24 cellular contexts compared by ENCODE assay signal in the genomic region with DNA sequence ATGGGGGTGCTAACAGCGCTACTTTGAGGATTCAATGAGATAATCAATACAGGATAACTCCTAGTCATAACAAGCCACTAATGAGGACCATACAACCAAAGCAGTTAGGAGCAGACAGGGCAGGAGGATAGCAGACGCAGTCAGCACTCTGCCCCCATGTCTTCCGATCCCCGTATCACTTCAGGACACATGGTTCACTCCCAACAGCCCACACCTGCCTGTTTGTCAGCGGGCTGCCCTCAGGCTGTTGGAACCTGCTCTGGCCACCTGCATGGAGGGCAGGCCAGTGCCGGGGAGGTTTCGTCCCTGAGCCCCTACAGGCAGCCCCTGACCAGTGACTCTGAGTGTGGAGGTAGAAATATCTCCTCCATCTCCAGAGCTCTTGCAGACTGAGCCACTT. TPM values are rescaled to one million over a fixed set of nuclear protein-coding genes. Genes with fewer than 3 reads are reported as not detected.
DNase-seq lines count a peak whose midpoint lies in the region; ATAC-seq and TF ChIP-seq lines count a peak whose summit lies in the region.
"Had no signal": no experiment of that assay in that cellular context is flagged by ENCODE, and none has a peak within 500 bp of the region (broad histone marks: within the 10 kb centered on the region; RNA-seq: fewer than 3 reads in every experiment).

No MANE protein-coding gene starts in this region.

- peak overlapping the region; percentile 46 for H3K4me2 ChIP-seq in PC-9

- peak overlapping the region; percentile 27 for H3K27ac Mint-ChIP-seq in chondrocyte (ENCODE audit: unreplicated experiment)
- H3K27ac Mint-ChIP-seq: activated naive CD4-positive, alpha-beta T cell treated with anti-CD3 and anti-CD28 coated beads for 36 hours; stimulated activated naive CD8-positive, alpha-beta T cell treated with anti-CD3 and anti-CD28 coated beads, Interleukin-15, Interleukin-2, amounts not matched to agents 100 ng/mL and 50 ng/mL, for 24 hours had no signal

- H3K4me3 Mint-ChIP-seq in chondrocyte (ENCODE audit: unreplicated experiment), result no peak overlapping the region
- H3K4me3 Mint-ChIP-seq: activated naive CD4-positive, alpha-beta T cell treated with anti-CD3 and anti-CD28 coated beads for 36 hours; stimulated activated naive CD8-positive, alpha-beta T cell treated with anti-CD3 and anti-CD28 coated beads, Interleukin-15, Interleukin-2, amounts not matched to agents 100 ng/mL and 50 ng/mL, for 24 hours had no signal

- CTCF ChIA-PET in PC-9 (lab: Charles Lee), result interaction anchor here (0.6 to 1.8 kb wide), 3 partner anchors 10 to 1044 kb away, joined by 4 to 6 read pairs (median 4); no protein-coding TSS in a partner anchor

- H3K4me1 Mint-ChIP-seq in chondrocyte (ENCODE audit: low read depth), result peaks cover 62% of the 10 kb centered on the region

- H3K27me3 ChIP-seq in PC-9 (ENCODE audit: insufficient read depth, low read depth) (no peaks in the 10 kb centered on the region), tibial artery (no peaks in the 10 kb centered on the region)
- H3K27me3 ChIP-seq: heart left ventricle, SJCRH30, upper lobe of right lung had no signal

- H3K36me3 Mint-ChIP-seq in chondrocyte (ENCODE audit: low read depth), result no peaks in the 10 kb centered on the region

- H3F3A ChIP-seq in PC-9 (ENCODE audit: insufficient read depth, low read depth), result peaks cover 15% of the 10 kb centered on the region; the same call in 1 of the 2 replicates

- intact Hi-C loops in PC-9 (cut with micrococcal nuclease; ENCODE audit: unreplicated experiment) (loop anchor here (1.0 kb wide), 1 partner anchor 29 kb away; no protein-coding TSS in a partner anchor), tibial artery (cut with DNase I; ENCODE audit: low total_unique reads) (no loop called here), head of caudate nucleus (cut with DNase I) (no loop called here), left colon (cut with DNase I, micrococcal nuclease) (no loop called here)

- no peaks in the 10 kb centered on the region for H3K27me3 Mint-ChIP-seq in chondrocyte (ENCODE audit: low read depth)
- H3K27me3 Mint-ChIP-seq: stimulated activated naive CD8-positive, alpha-beta T cell treated with anti-CD3 and anti-CD28 coated beads, Interleukin-15, Interleukin-2, amounts not matched to agents 100 ng/mL and 50 ng/mL, for 24 hours had no signal

- no peak for TF ChIP-seq CTCF in PC-9 (conservative IDR thresholded peaks at IDR 0.05)
- no peak for TF ChIP-seq CTCF in chondrocyte (IDR thresholded peaks at IDR 0.05)
- no peak for TF ChIP-seq CTCF in tibial artery (IDR thresholded peaks at IDR 0.05)

- H2AFZ ChIP-seq in PC-9, result no peak overlapping the region

- H3K36me3 ChIP-seq in PC-9 (ENCODE audit: low read depth) (no peaks in the 10 kb centered on the region), tibial artery (no peaks in the 10 kb centered on the region)
- H3K36me3 ChIP-seq: SJCRH30, upper lobe of right lung had no signal

- POLR2A ChIA-PET in PC-9 (lab: Charles Lee; ENCODE audit: unreplicated experiment), result interaction anchor here (0.5 to 0.9 kb wide), 6 partner anchors 9 to 152 kb away, joined by 3 to 9 read pairs (median 4); no protein-coding TSS in a partner anchor

- no peak overlapping the region for H3K27ac ChIP-seq in PC-9
- H3K27ac ChIP-seq in tibial artery, result peak overlapping the region; percentile 75 to 79
- H3K27ac ChIP-seq: left ventricle myocardium inferior, SJCRH30 had no signal

- no TSS peak for BruUV-seq in PC-9 (replicated peaks; lab: Mats Ljungman, UMichigan)

- no peak overlapping the region for H3K4me3 ChIP-seq in PC-9
- no peak overlapping the region for H3K4me3 ChIP-seq in tibial artery
- H3K4me3 ChIP-seq: heart left ventricle, left ventricle myocardium inferior, mucosa of descending colon, SJCRH30, skin epidermis, upper lobe of right lung had no signal

- H3K9me3 Mint-ChIP-seq in chondrocyte (ENCODE audit: low read depth), result no peaks in the 10 kb centered on the region
- H3K9me3 Mint-ChIP-seq: activated naive CD4-positive, alpha-beta T cell treated with anti-CD3 and anti-CD28 coated beads for 36 hours; stimulated activated naive CD8-positive, alpha-beta T cell treated with anti-CD3 and anti-CD28 coated beads, Interleukin-15, Interleukin-2, amounts not matched to agents 100 ng/mL and 50 ng/mL, for 24 hours had no signal

- no peaks in the 10 kb centered on the region for H3K9me2 ChIP-seq in PC-9 (ENCODE audit: insufficient read depth)

- DNase-seq in PC-9 (peak in 1 of 2 experiments; percentile 59), chondrocyte (ENCODE audit: low spot score) (no peak), left lobe of liver (ENCODE audit: low spot score) (peak; percentile 23), tibial artery (peak in 1 of 2 donors; percentile 54), NCI-H1105 treated with DMSO at 0.1 percent for 48 hours (lab: John Stamatoyannopoulos, UW) (no peak), head of caudate nucleus (no peak), left colon (no peak)
- DNase-seq: activated CD4-positive, alpha-beta T cell treated with anti-CD3 and anti-CD28 coated beads, Interleukin-2, amount 50 U/mL, for 48 hours; activated naive CD4-positive, alpha-beta T cell treated with anti-CD3 and anti-CD28 coated beads for 36 hours; amygdala; central memory CD4-positive, alpha-beta T cell; effector CD4-positive, alpha-beta T cell; heart left ventricle; left ventricle myocardium inferior; mucosa of descending colon; MV-4-11; NCI-H1694 treated with DMSO at 0.1 percent for 48 hours; OCI-M1; SJCRH30; stimulated activated CD4-positive, alpha-beta T cell treated with anti-CD3 and anti-CD28 coated beads, Interleukin-2, amount 100 ng/mL, for 48 hours; T-helper 2 cell; upper lobe of right lung had no signal

- no peaks in the 10 kb centered on the region for H4K20me1 ChIP-seq in PC-9 (ENCODE audit: insufficient read depth)

- H3K4me1 ChIP-seq in PC-9 (replicated peaks; ENCODE audit: insufficient read depth), result peaks cover 41% of the 10 kb centered on the region
- peaks cover 4 to 69% (median 53%) of the 10 kb centered on the region in 4 donors for H3K4me1 ChIP-seq in tibial artery

- ATAC-seq in left lobe of liver (no peak), left colon (no peak)
- ATAC-seq: heart left ventricle, mucosa of descending colon had no signal

- H3K9me3 ChIP-seq in PC-9 (ENCODE audit: insufficient read depth, low read depth), result no peaks in the 10 kb centered on the region
- no peaks in the 10 kb centered on the region for H3K9me3 ChIP-seq in tibial artery
- H3K9me3 ChIP-seq: heart left ventricle, left ventricle myocardium inferior, mucosa of descending colon, SJCRH30, upper lobe of right lung had no signal

- H3K79me2 ChIP-seq in PC-9 (ENCODE audit: low read depth), result no peaks in the 10 kb centered on the region

RNA-seq across cellular contexts. Expression of a gene that starts 37.1 kb away (rescaled TPM):
- total RNA-seq in PC-9 (2021) (121 and 124 TPM in 2 replicates), chondrocyte (210 to 446 TPM (median 215 TPM) in 3 replicates), left lobe of liver (1.1 TPM), left colon (1 to 10 TPM; 2.8 to 6.4 TPM)

Comparison
In these comparisons a context has a peak if more than half of its experiments do, and no peak if none do; other contexts are left out.
1. RNA of a gene that starts 37.1 kb away (total RNA-seq): 210 to 446 TPM in chondrocyte and 121 to 124 TPM in PC-9; 2.8 to 6.4 TPM in left colon and 1.1 TPM in left lobe of liver (single experiment); every median in the first group is over 10 times any median in the second.